In the genomic region with DNA sequence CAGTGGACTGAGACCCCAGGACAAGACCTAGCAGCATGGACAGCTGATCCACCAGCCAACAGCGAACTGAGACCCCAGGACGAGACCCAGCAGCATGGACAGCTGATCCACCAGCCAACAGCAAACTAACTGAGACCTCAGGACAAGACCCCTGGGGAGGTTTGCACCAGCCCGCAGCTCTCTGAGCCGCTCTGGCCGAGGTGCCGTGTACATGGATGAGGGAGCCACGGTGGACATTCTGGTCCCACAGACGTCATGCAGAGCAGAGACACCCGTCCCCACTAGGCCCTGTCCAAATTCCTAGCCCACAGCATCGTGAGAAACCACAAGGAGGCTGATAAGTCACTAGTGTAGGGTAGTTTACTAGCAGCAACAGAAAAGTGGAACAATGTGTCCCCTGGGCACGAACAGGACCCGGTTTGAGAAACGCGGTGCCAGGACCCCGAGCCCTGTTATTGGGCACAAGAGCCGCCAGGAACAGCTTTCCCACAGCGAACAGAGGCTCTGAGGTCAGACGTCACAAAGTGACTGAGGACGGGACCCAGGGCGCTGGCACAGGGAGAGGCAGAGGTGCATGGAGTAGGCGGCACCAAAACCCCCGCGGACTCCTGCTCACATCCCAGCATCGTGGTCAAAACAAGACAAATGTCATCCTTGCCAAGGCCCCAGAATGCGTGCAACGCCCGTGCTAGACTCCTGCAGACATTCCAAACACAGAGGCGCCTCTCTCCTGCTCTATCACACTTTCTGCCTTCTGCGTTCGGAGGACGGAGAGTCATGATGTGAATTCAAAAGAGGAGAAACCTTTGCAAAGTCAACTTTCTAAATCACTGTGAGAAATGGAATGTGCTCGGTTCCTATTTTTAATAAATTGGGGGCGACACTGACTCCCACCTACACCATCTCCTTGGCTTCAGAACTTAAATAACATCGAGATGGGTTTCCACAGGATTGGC, we compare ENCODE assay signal across 20 cellular contexts. TPM values are rescaled to one million over a fixed set of nuclear protein-coding genes. Genes with fewer than 3 reads are reported as not detected.
DNase-seq lines count a peak whose midpoint lies in the region; TF ChIP-seq lines count a peak whose summit lies in the region.
"Had no signal": no experiment of that assay in that cellular context is flagged by ENCODE, and none has a peak within 500 bp of the region (broad histone marks: within the 10 kb centered on the region; RNA-seq: fewer than 3 reads in every experiment).

No MANE protein-coding gene starts in this region.

- intact Hi-C loops in sigmoid colon (cut with DNase I): no loop called here
- intact Hi-C loops in CD4-positive, alpha-beta memory T cell (cut with micrococcal nuclease): no loop called here

- peak; percentile 7 for DNase-seq in activated T-cell treated with anti-CD3 and anti-CD28 coated beads, Interleukin-2, amount 50 U/mL, for 1 hour
- no peak for DNase-seq in activated T-cell treated with anti-CD3 and anti-CD28 coated beads, Interleukin-2, amount 50 U/mL, for 48 hours
- peak; percentile 42 for DNase-seq in islet precursor cell
- peak; percentile 57 for DNase-seq in sigmoid colon
- DNase-seq in CD4-positive, alpha-beta memory T cell: no peak
- no peak for DNase-seq in retina
- DNase-seq in dermis blood vessel endothelial cell: no peak
- DNase-seq: BE2C; DMS79; H7; IMR-90; NCI-H1417; NCI-H187; NCI-H2107; NCI-H510A; NCI-H748 treated with DMSO at 0.1 percent for 48 hours; NK-92 treated with Interleukin-12 subunit alpha and Interleukin-12 subunit beta, amount 100 ng/mL, for 24 hours; SHP77 had no signal

- H3K4me3 ChIP-seq in sigmoid colon: no peak overlapping the region
- H3K4me3 ChIP-seq in CD4-positive, alpha-beta memory T cell (ENCODE audit: low read length in 2 of 2): no peak overlapping the region

- no peak for TF ChIP-seq CTCF in sigmoid colon (IDR thresholded peaks at IDR 0.05)

- peak overlapping the region; percentile 49 for H3K27ac ChIP-seq in angular gyrus (ENCODE audit: low read depth, low read length)
- H3K27ac ChIP-seq in sigmoid colon: no peak overlapping the region
- no peak overlapping the region for H3K27ac ChIP-seq in CD4-positive, alpha-beta memory T cell (ENCODE audit: low read depth, low read length)

- no peaks in the 10 kb centered on the region for H3K27me3 ChIP-seq in sigmoid colon
- H3K27me3 ChIP-seq in CD4-positive, alpha-beta memory T cell (ENCODE audit: insufficient read depth, low read length): no peaks in the 10 kb centered on the region
- H3K27me3 ChIP-seq: BE2C had no signal

- H3K9me3 ChIP-seq in sigmoid colon: no peaks in the 10 kb centered on the region
- no peaks in the 10 kb centered on the region for H3K9me3 ChIP-seq in CD4-positive, alpha-beta memory T cell (ENCODE audit: control insufficient read depth in 1 of 2, low read length in 2 of 2)
- H3K9me3 ChIP-seq: BE2C had no signal

- no peak for TF ChIP-seq POLR2A in sigmoid colon (IDR thresholded peaks at IDR 0.05)

- H3K9me3 Mint-ChIP-seq in CD4-positive, alpha-beta memory T cell: peaks cover 0 to 2% (median 0%) of the 10 kb centered on the region in 8 donors
- H3K9me3 Mint-ChIP-seq: CD8-positive, alpha-beta T cell had no signal

- CTCF ChIA-PET in CD4-positive, alpha-beta memory T cell (lab: Charles Lee; ENCODE audit: partially characterized antibody): no interaction called here

- no peak for TF ChIP-seq EP300 in sigmoid colon (IDR thresholded peaks at IDR 0.05)

- H3K27me3 Mint-ChIP-seq in CD4-positive, alpha-beta memory T cell: peaks cover 0 to 1% of the 10 kb centered on the region in 2 donors

- POLR2A ChIA-PET in CD4-positive, alpha-beta memory T cell (lab: Charles Lee; ENCODE audit: partially characterized antibody): no interaction called here

- H3K4me1 ChIP-seq in sigmoid colon: no peaks in the 10 kb centered on the region
- peaks cover 4% of the 10 kb centered on the region for H3K4me1 ChIP-seq in CD4-positive, alpha-beta memory T cell (ENCODE audit: insufficient read depth, low read length)
- H3K4me1 ChIP-seq: BE2C had no signal

- H3K27ac Mint-ChIP-seq in CD4-positive, alpha-beta memory T cell: peak overlapping the region in 1 of 7 donors; percentile 69
- H3K27ac Mint-ChIP-seq: CD8-positive, alpha-beta T cell had no signal

- no peaks in the 10 kb centered on the region for H3K36me3 ChIP-seq in sigmoid colon
- no peaks in the 10 kb centered on the region for H3K36me3 ChIP-seq in CD4-positive, alpha-beta memory T cell (ENCODE audit: insufficient read depth, low read length)
- H3K36me3 ChIP-seq: BE2C had no signal

- H3K4me1 Mint-ChIP-seq in CD4-positive, alpha-beta memory T cell: peaks cover 0 to 7% (median 2%) of the 10 kb centered on the region in 4 donors

- H3K36me3 Mint-ChIP-seq in CD4-positive, alpha-beta memory T cell: no peaks in the 10 kb centered on the region
- H3K36me3 Mint-ChIP-seq: CD8-positive, alpha-beta T cell had no signal

- no peak overlapping the region for H3K4me3 Mint-ChIP-seq in CD4-positive, alpha-beta memory T cell
- H3K4me3 Mint-ChIP-seq: CD8-positive, alpha-beta T cell had no signal

- WGBS in sigmoid colon, 2 donors: 89 to 90% methylated on average over 34 of the region's 34 CpGs

RNA-seq across cellular contexts. Expression of a gene that starts 8.1 kb away (rescaled TPM):
- total RNA-seq in sigmoid colon (1 to 10 TPM; 4.3 to 8.4 (median 6.1) TPM), dermis blood vessel endothelial cell (6.1 and 8.8 TPM in 2 replicates)
- 10 to 100 TPM; 10.4 to 12.8 (median 12.6) TPM for polyA plus RNA-seq in sigmoid colon
- total RNA-seq in CD4-positive, alpha-beta memory T cell: 10 to 100 TPM; 12.8 to 14.7 TPM
- polyA plus RNA-seq in CD4-positive, alpha-beta memory T cell: 1 to 10 TPM; 7.5 to 8.5 TPM

RNA-seq across cellular contexts. Expression of a gene that starts 32.3 kb away (rescaled TPM):
- total RNA-seq in sigmoid colon (10 to 100 TPM in 1 of 4 donors, 1 to 10 TPM in 3; 6.1 to 15.5 (median 8.1) TPM), dermis blood vessel endothelial cell (6.0 and 10.9 TPM in 2 replicates)
- 1 to 10 TPM; 1.4 to 6.2 (median 1.8) TPM for polyA plus RNA-seq in sigmoid colon
- total RNA-seq in CD4-positive, alpha-beta memory T cell: 1 to 10 TPM; 3.7 to 3.8 TPM
- polyA plus RNA-seq in CD4-positive, alpha-beta memory T cell: 1 to 10 TPM in 1 of 2 donors, under 1 TPM in 1; 0.90 to 2.3 TPM

Comparison
In these comparisons a context has a peak if more than half of its experiments do, and no peak if none do; other contexts are left out.
1. DNase-seq: peak in activated T-cell treated with anti-CD3 and anti-CD28 coated beads, Interleukin-2, amount 50 U/mL, for 1 hour (single experiment), islet precursor cell (single experiment) and sigmoid colon (single experiment); none in activated T-cell treated with anti-CD3 and anti-CD28 coated beads, Interleukin-2, amount 50 U/mL, for 48 hours (0 of 2), CD4-positive, alpha-beta memory T cell (0 of 5), retina (single experiment) and dermis blood vessel endothelial cell (single experiment).